ENCODE assay signal across 25 cellular contexts in genomic region chr16:68255712-68256111, GRCh38. TPM values are rescaled to one million over a fixed set of nuclear protein-coding genes. Genes with fewer than 3 reads are reported as not detected.
"Had no signal": no experiment of that assay in that cellular context is flagged by ENCODE, and none has a peak within 500 bp of the region (broad histone marks: within the 10 kb centered on the region; RNA-seq: fewer than 3 reads in every experiment).

No MANE protein-coding gene starts in this region.

- H3K4me1 Mint-ChIP-seq: activated T-helper 17 cell treated with anti-CD3 and anti-CD28 coated beads, Interleukin-2, amount 50 U/mL, for 72 hours; endodermal cell; neural crest cell had no signal

- H3K4me3 ChIP-seq: sigmoid colon, smooth muscle cell, thoracic aorta, upper lobe of left lung, vagina had no signal

- H3K27ac ChIP-seq: upper lobe of left lung, vagina had no signal

- H3K9me3 Mint-ChIP-seq: activated CD4-positive, alpha-beta T cell treated with anti-CD3 and anti-CD28 coated beads, Interleukin-2, amount 10 ng/mL, durations not matched to agents 7 days and 5 days; activated CD8-positive, alpha-beta T cell treated with anti-CD3 and anti-CD28 coated beads for 36 hours; activated naive CD4-positive, alpha-beta T cell treated with anti-CD3 and anti-CD28 coated beads, Interleukin-2, amount 50 U/mL, for 24 hours; activated naive CD8-positive, alpha-beta T cell treated with anti-CD3 and anti-CD28 coated beads, Interleukin-2, amount 50 U/mL, for 24 hours; activated T-cell treated with anti-CD3 and anti-CD28 coated beads, Interleukin-2, amount 50 U/mL, for 4 hours; activated T-helper 17 cell treated with anti-CD3 and anti-CD28 coated beads, Interleukin-2, amount 50 U/mL, for 72 hours; endodermal cell; naive thymus-derived CD8-positive, alpha-beta T cell; neural crest cell had no signal

- H3K27ac Mint-ChIP-seq: activated CD4-positive, alpha-beta T cell treated with anti-CD3 and anti-CD28 coated beads, Interleukin-2, amount 10 ng/mL, durations not matched to agents 7 days and 5 days; activated CD8-positive, alpha-beta T cell treated with anti-CD3 and anti-CD28 coated beads for 36 hours; activated naive CD4-positive, alpha-beta T cell treated with anti-CD3 and anti-CD28 coated beads, Interleukin-2, amount 50 U/mL, for 24 hours; activated naive CD8-positive, alpha-beta T cell treated with anti-CD3 and anti-CD28 coated beads, Interleukin-2, amount 50 U/mL, for 24 hours; activated T-helper 17 cell treated with anti-CD3 and anti-CD28 coated beads, Interleukin-2, amount 50 U/mL, for 72 hours; endodermal cell; naive thymus-derived CD8-positive, alpha-beta T cell had no signal

- H3K27me3 Mint-ChIP-seq: activated CD4-positive, alpha-beta T cell treated with anti-CD3 and anti-CD28 coated beads, Interleukin-2, amount 10 ng/mL, durations not matched to agents 7 days and 5 days; activated CD8-positive, alpha-beta T cell treated with anti-CD3 and anti-CD28 coated beads for 36 hours; activated naive CD4-positive, alpha-beta T cell treated with anti-CD3 and anti-CD28 coated beads, Interleukin-2, amount 50 U/mL, for 24 hours; activated naive CD8-positive, alpha-beta T cell treated with anti-CD3 and anti-CD28 coated beads, Interleukin-2, amount 50 U/mL, for 24 hours; activated T-helper 17 cell treated with anti-CD3 and anti-CD28 coated beads, Interleukin-2, amount 50 U/mL, for 72 hours; naive thymus-derived CD8-positive, alpha-beta T cell had no signal

- H3K4me2 ChIP-seq: smooth muscle cell had no signal

- DNase-seq: activated CD4-positive, alpha-beta T cell treated with anti-CD3 and anti-CD28 coated beads for 1 hour; activated CD4-positive, alpha-beta T cell treated with anti-CD3 and anti-CD28 coated beads, Interleukin-2, amount 10 ng/mL, durations not matched to agents 7 days and 5 days; activated CD8-positive, alpha-beta T cell treated with anti-CD3 and anti-CD28 coated beads for 36 hours; activated naive CD8-positive, alpha-beta T cell treated with anti-CD3 and anti-CD28 coated beads, Interleukin-2, amount 50 U/mL, for 24 hours; activated T-cell treated with anti-CD3 and anti-CD28 coated beads, Interleukin-2, amount 50 U/mL, for 4 hours; amygdala; central memory CD4-positive, alpha-beta T cell; endodermal cell; foreskin fibroblast; islet precursor cell; midbrain; naive thymus-derived CD8-positive, alpha-beta T cell; occipital lobe; sigmoid colon; stimulated activated CD4-positive, alpha-beta T cell treated with anti-CD3 and anti-CD28 coated beads, Interleukin-1b, Interleukin-23, amount 100 ng/mL, for 48 hours; stimulated activated naive CD8-positive, alpha-beta T cell treated with anti-CD3 and anti-CD28 coated beads, Interleukin-15, Interleukin-2, amounts not matched to agents 100 U/mL and 50 U/mL, for 24 hours; T-helper 2 cell had no signal

- H3K9me3 ChIP-seq: sigmoid colon, thoracic aorta, upper lobe of left lung, vagina had no signal

- H3K27me3 ChIP-seq: sigmoid colon, upper lobe of left lung, vagina had no signal

- ATAC-seq: activated CD8-positive, alpha-beta T cell treated with anti-CD3 and anti-CD28 coated beads for 36 hours; activated naive CD8-positive, alpha-beta T cell treated with anti-CD3 and anti-CD28 coated beads, Interleukin-2, amount 50 U/mL, for 24 hours; activated T-cell treated with anti-CD3 and anti-CD28 coated beads, Interleukin-2, amount 50 U/mL, for 4 hours; activated T-helper 17 cell treated with anti-CD3 and anti-CD28 coated beads, Interleukin-2, amount 50 U/mL, for 72 hours; esophagus mucosa; naive thymus-derived CD8-positive, alpha-beta T cell; stimulated activated naive CD8-positive, alpha-beta T cell treated with anti-CD3 and anti-CD28 coated beads, Interleukin-15, Interleukin-2, amounts not matched to agents 100 U/mL and 50 U/mL, for 24 hours had no signal

- H3K4me3 Mint-ChIP-seq: activated CD4-positive, alpha-beta T cell treated with anti-CD3 and anti-CD28 coated beads, Interleukin-2, amount 10 ng/mL, durations not matched to agents 7 days and 5 days; activated CD8-positive, alpha-beta T cell treated with anti-CD3 and anti-CD28 coated beads for 36 hours; activated naive CD4-positive, alpha-beta T cell treated with anti-CD3 and anti-CD28 coated beads, Interleukin-2, amount 50 U/mL, for 24 hours; activated naive CD8-positive, alpha-beta T cell treated with anti-CD3 and anti-CD28 coated beads, Interleukin-2, amount 50 U/mL, for 24 hours; activated T-cell treated with anti-CD3 and anti-CD28 coated beads, Interleukin-2, amount 50 U/mL, for 4 hours; activated T-helper 17 cell treated with anti-CD3 and anti-CD28 coated beads, Interleukin-2, amount 50 U/mL, for 72 hours; endodermal cell; neural crest cell had no signal

RNA-seq across cellular contexts. Expression of gene ESRP2, which starts 19.8 kb away (rescaled TPM):
- total RNA-seq: occipital lobe had no signal
